In the genomic region with DNA sequence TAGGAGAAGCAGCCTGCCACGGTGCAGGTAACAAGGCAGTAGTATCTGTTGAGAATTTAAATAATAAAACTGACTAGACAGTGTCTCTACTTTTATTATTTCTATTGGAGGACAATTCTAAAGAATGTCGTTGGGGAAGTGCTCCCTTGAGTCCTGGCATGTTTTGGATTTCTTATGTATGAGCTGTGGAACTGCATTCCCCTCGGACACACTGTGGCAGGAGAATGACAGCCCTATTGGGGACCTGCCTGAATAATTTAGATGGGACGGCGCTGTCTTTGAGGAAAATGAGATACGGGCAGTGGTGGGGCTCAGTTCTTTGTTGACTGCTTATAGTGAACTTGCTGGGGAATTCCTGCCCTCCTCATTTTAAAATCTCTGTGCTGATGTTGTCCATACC, we compare ENCODE assay signal across 39 cellular contexts. TPM values are rescaled to one million over a fixed set of nuclear protein-coding genes. Genes with fewer than 3 reads are reported as not detected.
"Had no signal": no experiment of that assay in that cellular context is flagged by ENCODE, and none has a peak within 500 bp of the region (broad histone marks: within the 10 kb centered on the region; RNA-seq: fewer than 3 reads in every experiment).

No MANE protein-coding gene starts in this region.

- H3K4me1 ChIP-seq: adrenal gland, ascending aorta, body of pancreas, breast epithelium had no signal

- H3K27ac ChIP-seq: adrenal gland, ascending aorta, body of pancreas, brain microvascular endothelial cell, breast epithelium, cardiac muscle cell had no signal

- H3K36me3 ChIP-seq: adrenal gland, ascending aorta, brain microvascular endothelial cell, breast epithelium, cardiac muscle cell had no signal

- H3K9me3 ChIP-seq: adrenal gland, ascending aorta, body of pancreas, breast epithelium had no signal

- DNase-seq: activated effector memory CD4-positive, alpha-beta T cell treated with anti-CD3 and anti-CD28 coated beads, Interleukin-2, amount 50 U/mL, for 16 hours; activated effector memory CD4-positive, alpha-beta T cell treated with Interleukin-2 at 50 U/mL for 16 hours; activated gamma-delta T cell; activated gamma-delta T cell treated with Interleukin-2 at 50 U/mL for 16 hours; activated naive CD4-positive, alpha-beta T cell; activated naive CD4-positive, alpha-beta T cell treated with anti-CD3 and anti-CD28 coated beads for 36 hours; activated naive CD4-positive, alpha-beta T cell treated with anti-CD3 and anti-CD28 coated beads, Interleukin-2, amount 10 ng/mL, durations not matched to agents 7 days and 5 days; activated naive CD4-positive, alpha-beta T cell treated with anti-CD3 and anti-CD28 coated beads, Interleukin-2, amount 50 U/mL, for 16 hours; activated naive CD4-positive, alpha-beta T cell treated with Interleukin-2 at 50 U/mL for 16 hours; activated naive CD8-positive, alpha-beta T cell treated with anti-CD3 and anti-CD28 coated beads for 36 hours; activated naive CD8-positive, alpha-beta T cell treated with anti-CD3 and anti-CD28 coated beads, Interleukin-2, amount 10 ng/mL, durations not matched to agents 7 days and 5 days; activated naive CD8-positive, alpha-beta T cell treated with anti-CD3 and anti-CD28 coated beads, Interleukin-2, amount 50 U/mL, for 24 hours; activated T-cell treated with anti-CD3 and anti-CD28 coated beads, Interleukin-2, amount 50 U/mL, for 1 hour; activated T-cell treated with anti-CD3 and anti-CD28 coated beads, Interleukin-2, amount 50 U/mL, for 24 hours; activated T-cell treated with anti-CD3 and anti-CD28 coated beads, Interleukin-2, amount 50 U/mL, for 4 hours; activated T-cell treated with anti-CD3 and anti-CD28 coated beads, Interleukin-2, amount 50 U/mL, for 48 hours; activated T-cell treated with anti-CD3 and anti-CD28 coated beads, Interleukin-2, amount 50 U/mL, for 72 hours; adrenal gland; amniotic stem cell; amygdala; anterior cingulate cortex; aorta; body of pancreas; brain microvascular endothelial cell; caudate nucleus; central memory CD4-positive, alpha-beta T cell; cerebellar nuclear complex had no signal

- FAIRE-seq: astrocyte, bronchial epithelial cell had no signal

- H3K27me3 ChIP-seq: adrenal gland, ascending aorta, body of pancreas, brain microvascular endothelial cell, breast epithelium, cardiac muscle cell had no signal

- H3K4me3 ChIP-seq: adrenal gland, ascending aorta, body of pancreas, breast epithelium, cardiac muscle cell had no signal

RNA-seq across cellular contexts. Expression of gene SCP2D1, which starts 2.4 kb away (rescaled TPM):
- total RNA-seq: activated naive CD4-positive, alpha-beta T cell treated with anti-CD3 and anti-CD28 coated beads for 36 hours; activated naive CD8-positive, alpha-beta T cell treated with anti-CD3 and anti-CD28 coated beads for 36 hours; activated naive CD8-positive, alpha-beta T cell treated with anti-CD3 and anti-CD28 coated beads, Interleukin-2, amount 10 ng/mL, durations not matched to agents 7 days and 5 days; activated T-cell treated with anti-CD3 and anti-CD28 coated beads, Interleukin-2, amount 50 U/mL, for 4 hours; activated T-cell treated with anti-CD3 and anti-CD28 coated beads, Interleukin-2, amount 50 U/mL, for 72 hours; activated T-helper 1 cell treated with anti-CD3 and anti-CD28 coated beads, Interleukin-12 subunit alpha, Interleukin-12 subunit beta, Interleukin-2, Interleukin-4 antibody, amounts not matched to agents 30 ng/mL and 10 ng/mL and 1 ng/mL, durations not matched to agents 14 hours and 24 hours and 36 hours; activated T-helper 17 cell treated with anti-CD3 and anti-CD28 coated beads, Interleukin-2, amount 50 U/mL, for 72 hours; activated T-helper 2 cell treated with anti-CD3 and anti-CD28 coated beads, Interferon-gamma antibody, Interleukin-2, Interleukin-4, amounts not matched to agents 10 μg/mL and 5 μg/mL and 100 μg/mL, durations not matched to agents 14 hours and 24 hours and 36 hours; adrenal gland; aorta; ascending aorta; astrocyte; body of pancreas; breast epithelium; bronchial epithelial cell; cardiac muscle cell; cardiac septum; cerebellum; chondrocyte had no signal
- polyA plus RNA-seq: adipose tissue, adrenal gland, aorta, cardiac muscle cell had no signal
